ENCODE assay signal across 8 cellular contexts in the genomic region with DNA sequence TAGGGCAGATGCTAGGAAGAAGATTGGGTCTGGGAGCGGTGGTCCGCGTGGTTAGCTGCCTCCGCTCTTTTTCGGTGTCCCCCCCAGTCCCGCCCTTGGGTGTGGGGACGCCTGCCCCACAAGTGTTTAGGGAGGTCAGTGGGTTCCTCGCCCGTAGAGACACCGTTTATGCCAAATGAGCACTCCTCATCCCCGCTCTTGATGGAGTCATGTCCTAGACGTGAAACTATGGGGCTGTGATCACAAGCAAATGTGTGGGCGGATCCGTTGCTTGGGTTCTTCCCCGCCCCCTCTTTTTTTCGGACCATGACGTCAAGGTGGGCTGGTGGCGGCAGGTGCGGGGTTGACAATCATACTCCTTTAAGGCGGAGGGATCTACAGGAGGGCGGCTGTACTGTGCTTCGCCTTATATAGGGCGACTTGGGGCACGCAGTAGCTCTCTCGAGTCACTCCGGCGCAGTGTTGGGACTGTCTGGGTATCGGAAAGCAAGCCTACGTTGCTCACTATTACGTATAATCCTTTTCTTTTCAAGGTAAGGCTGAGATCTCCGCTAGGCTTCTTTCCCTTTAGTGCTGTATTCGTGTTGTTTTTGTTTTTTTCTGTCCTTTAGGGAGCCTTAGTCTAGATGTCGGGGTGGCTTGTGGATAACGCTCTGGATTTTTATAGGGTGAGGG. TPM values are rescaled to one million over a fixed set of nuclear protein-coding genes. Genes with fewer than 3 reads are reported as not detected.
DNase-seq lines count a peak whose midpoint lies in the region; ATAC-seq and TF ChIP-seq lines count a peak whose summit lies in the region.

A gene (plus strand): TSS at position 439 of the 675 bp plus-strand sequence. CDS start 1,529 bp downstream, outside the sequence.

- H3K27ac ChIP-seq in BLaER1 treated with 17β-estradiol and CSF1 and Interleukin-3, amounts not matched to agents 10 nM and 100 nM = peak within 1 kb of the TSS; percentile 83 to 98 (median 95)
- H3K27ac ChIP-seq in colonic mucosa = peak within 1 kb of the TSS; percentile 97

- peaks cover 37 to 44% (median 43%) of the 10 kb centered on the region in 11 experiments for H3K36me3 ChIP-seq in BLaER1 treated with 17β-estradiol and CSF1 and Interleukin-3, amounts not matched to agents 10 nM and 100 nM
- H3K36me3 ChIP-seq in colonic mucosa = peaks cover 19% of the 10 kb centered on the region

- peak; percentile 67 for ATAC-seq in GM19324 (IDR thresholded peaks at IDR 0.05; ENCODE audit: low FRiP score, unreplicated experiment)
- ATAC-seq in HG03460 (IDR thresholded peaks at IDR 0.05; ENCODE audit: unreplicated experiment) = peak; percentile 62

- H3K4me2 ChIP-seq in BLaER1 treated with 17β-estradiol and CSF1 and Interleukin-3, amounts not matched to agents 10 nM and 100 nM = peak within 1 kb of the TSS; percentile 90 to 98 (median 94)

- no peak for TF ChIP-seq CTCF in colonic mucosa (IDR thresholded peaks at IDR 0.05)

- H3K27me3 ChIP-seq in BLaER1 treated with 17β-estradiol and CSF1 and Interleukin-3, amounts not matched to agents 10 nM and 100 nM = no peaks in the 10 kb centered on the region
- H3K27me3 ChIP-seq in colonic mucosa = no peaks in the 10 kb centered on the region

- H3K4me1 ChIP-seq in BLaER1 treated with 17β-estradiol and CSF1 and Interleukin-3, amounts not matched to agents 10 nM and 100 nM = peaks cover 44 to 49% (median 46%) of the 10 kb centered on the region in 10 experiments
- peaks cover 4% of the 10 kb centered on the region for H3K4me1 ChIP-seq in colonic mucosa

- no peaks in the 10 kb centered on the region; a peak in 2 of 22 replicates for H3K9me3 ChIP-seq in BLaER1 treated with 17β-estradiol and CSF1 and Interleukin-3, amounts not matched to agents 10 nM and 100 nM (replicated peaks in 1 of 11)
- no peaks in the 10 kb centered on the region for H3K9me3 ChIP-seq in colonic mucosa

- peak within 1 kb of the TSS; percentile 82 to 99 (median 94) for H3K4me3 ChIP-seq in BLaER1 treated with 17β-estradiol and CSF1 and Interleukin-3, amounts not matched to agents 10 nM and 100 nM
- peak within 1 kb of the TSS; percentile 91 for H3K4me3 ChIP-seq in colonic mucosa

- H4K20me1 ChIP-seq in BLaER1 treated with 17β-estradiol and CSF1 and Interleukin-3, amounts not matched to agents 10 nM and 100 nM = peaks cover 47 to 49% (median 48%) of the 10 kb centered on the region in 11 experiments

- peak within 1 kb of the TSS; percentile 86 to 99 (median 97) for H3K9ac ChIP-seq in BLaER1 treated with 17β-estradiol and CSF1 and Interleukin-3, amounts not matched to agents 10 nM and 100 nM
- H3K9ac ChIP-seq in colonic mucosa (ENCODE audit: low read depth in 2 of 2, low read length in 2 of 2) = peak within 1 kb of the TSS; percentile 91 to 100

- intact Hi-C loops in colonic mucosa (cut with DNase I) = no loop called here

- DNase-seq in NCI-H524 treated with DMSO at 0.1 percent for 48 hours (lab: John Stamatoyannopoulos, UW) = peak; percentile 87
- peak; percentile 98 to 99 for DNase-seq in activated CD4-positive, alpha-beta T cell treated with anti-CD3 and anti-CD28 coated beads for 4 hours
- DNase-seq in colonic mucosa = peak; percentile 98
- DNase-seq in left kidney (ENCODE audit: low read depth, low spot score) = peak; percentile 99
- peak; percentile 98 for DNase-seq in stimulated activated CD4-positive, alpha-beta T cell treated with anti-CD3 and anti-CD28 coated beads, Interleukin-1b, Interleukin-23, amount 100 ng/mL, for 48 hours

RNA-seq across cellular contexts. Expression of the gene that starts here (rescaled TPM):
- total RNA-seq in colonic mucosa = 1,000 to 10,000 TPM in 1 of 2 donors, 100 to 1,000 TPM in 1; 409 to 1,163 TPM

Comparison
In these comparisons a context has a peak if more than half of its experiments do, and no peak if none do; other contexts are left out.
1. Peak in every context shown above with its lines: DNase-seq, ATAC-seq, H3K4me3 ChIP-seq and H3K27ac ChIP-seq.